ENCODE assay signal across 8 cellular contexts in the genomic region with DNA sequence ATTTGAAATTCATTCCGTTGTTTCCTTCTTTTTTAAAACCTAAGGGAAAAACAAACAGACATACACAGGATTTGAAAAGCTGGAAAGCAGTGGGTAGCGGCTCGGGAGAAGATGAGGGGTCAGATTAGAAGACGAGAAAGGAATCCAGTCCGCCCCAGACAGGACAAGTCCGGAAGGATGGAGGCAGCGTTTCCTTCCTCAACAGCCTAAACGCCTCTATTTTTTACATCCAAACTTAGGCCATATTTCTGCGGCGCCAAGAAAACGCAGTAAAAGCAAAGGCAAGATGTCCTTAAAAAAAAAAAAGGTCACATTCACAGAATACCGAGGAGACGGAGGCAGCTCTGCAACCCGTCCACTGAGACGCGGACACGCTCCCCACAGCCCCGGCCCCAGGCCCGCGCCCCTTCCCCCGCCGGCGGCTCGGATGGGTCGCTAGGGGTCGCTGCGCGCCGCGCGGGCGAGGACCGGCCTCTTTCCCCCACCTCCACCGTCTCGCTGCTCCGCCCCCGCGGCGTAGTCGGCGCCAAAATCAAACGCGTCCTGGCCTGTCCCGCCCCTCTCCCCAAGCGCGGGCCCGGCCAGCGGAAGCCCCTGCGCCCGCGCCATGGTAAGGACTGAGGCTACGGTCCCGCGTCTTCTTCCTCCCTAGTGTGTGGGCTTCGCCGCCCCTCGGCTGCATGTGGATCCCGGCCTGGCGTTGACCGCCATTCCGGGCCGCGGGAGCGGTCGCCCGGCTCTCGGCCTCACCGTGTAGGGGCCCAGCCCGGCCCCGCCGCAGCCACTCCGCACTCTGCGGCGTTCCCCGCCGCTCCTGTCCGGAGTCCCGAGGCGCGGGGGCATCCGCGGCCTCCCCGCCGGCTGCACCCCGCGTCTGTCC. TPM values are rescaled to one million over a fixed set of nuclear protein-coding genes. Genes with fewer than 3 reads are reported as not detected.
A peak's percentile ranks its signal among the peaks of the same experiment; 100 is the strongest.
DNase-seq lines count a peak whose midpoint lies in the region; ATAC-seq and TF ChIP-seq lines count a peak whose summit lies in the region.

A gene with protein sequence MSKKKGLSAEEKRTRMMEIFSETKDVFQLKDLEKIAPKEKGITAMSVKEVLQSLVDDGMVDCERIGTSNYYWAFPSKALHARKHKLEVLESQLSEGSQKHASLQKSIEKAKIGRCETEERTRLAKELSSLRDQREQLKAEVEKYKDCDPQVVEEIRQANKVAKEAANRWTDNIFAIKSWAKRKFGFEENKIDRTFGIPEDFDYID (plus strand): TSS at position 558 of the 880 bp plus-strand sequence. CDS start 50 bp downstream, at position 608.

- H3K27ac Mint-ChIP-seq in activated CD8-positive, alpha-beta T cell treated with anti-CD3 and anti-CD28 coated beads, Interleukin-2, amount 10 ng/mL, durations not matched to agents 7 days and 5 days: peak within 1 kb of the TSS; percentile 94

- H3K9me3 Mint-ChIP-seq in activated CD8-positive, alpha-beta T cell treated with anti-CD3 and anti-CD28 coated beads, Interleukin-2, amount 10 ng/mL, durations not matched to agents 7 days and 5 days (ENCODE audit: insufficient read depth): no peaks in the 10 kb centered on the region

- peaks cover 47% of the 10 kb centered on the region for H3K4me1 Mint-ChIP-seq in activated CD8-positive, alpha-beta T cell treated with anti-CD3 and anti-CD28 coated beads, Interleukin-2, amount 10 ng/mL, durations not matched to agents 7 days and 5 days (ENCODE audit: low read depth)

- peaks cover 14% of the 10 kb centered on the region for H3K36me3 Mint-ChIP-seq in activated CD8-positive, alpha-beta T cell treated with anti-CD3 and anti-CD28 coated beads, Interleukin-2, amount 10 ng/mL, durations not matched to agents 7 days and 5 days (ENCODE audit: low read depth)

- TF ChIP-seq CTCF in HL-60 (IDR thresholded peaks at IDR 0.05; ENCODE audit: insufficient read depth, low read length): peak; percentile 51

- H3K27me3 Mint-ChIP-seq in activated CD8-positive, alpha-beta T cell treated with anti-CD3 and anti-CD28 coated beads, Interleukin-2, amount 10 ng/mL, durations not matched to agents 7 days and 5 days (ENCODE audit: low read depth): peaks cover 14% of the 10 kb centered on the region

- peak; percentile 82 for ATAC-seq in GM19463 (IDR thresholded peaks at IDR 0.05; ENCODE audit: unreplicated experiment)
- ATAC-seq in activated CD8-positive, alpha-beta T cell treated with anti-CD3 and anti-CD28 coated beads, Interleukin-2, amount 10 ng/mL, durations not matched to agents 7 days and 5 days: peak; percentile 94

- POLR2A ChIA-PET in activated CD8-positive, alpha-beta T cell treated with anti-CD3 and anti-CD28 coated beads, Interleukin-2, amount 10 ng/mL, durations not matched to agents 7 days and 5 days (lab: Charles Lee): interaction anchor here (0.7 to 2.7 kb wide), 6 partner anchors 89 to 299 kb away, joined by 3 to 8 read pairs (median 4); partner anchors contain the start of gene TMEM131L

- peak within 1 kb of the TSS; percentile 97 for H3K4me3 Mint-ChIP-seq in activated CD8-positive, alpha-beta T cell treated with anti-CD3 and anti-CD28 coated beads, Interleukin-2, amount 10 ng/mL, durations not matched to agents 7 days and 5 days

- peak within 1 kb of the TSS; percentile 96 for H3K27ac ChIP-seq in HL-60 (replicated peaks)

- peak; percentile 85 for DNase-seq in COLO829 (ENCODE audit: low spot score)
- DNase-seq in HL-60 (ENCODE audit: low read depth in 1 of 2, low spot score in 1 of 2): peak; percentile 72 to 92
- peak; percentile 26 for DNase-seq in NK-92 (lab: John Stamatoyannopoulos, UW; ENCODE audit: unreplicated experiment)
- peak; percentile 94 for DNase-seq in activated CD8-positive, alpha-beta T cell treated with anti-CD3 and anti-CD28 coated beads, Interleukin-2, amount 10 ng/mL, durations not matched to agents 7 days and 5 days
- peak; percentile 87 for DNase-seq in effector CD4-positive, alpha-beta T cell
- peak; percentile 74 to 86 for DNase-seq in lung microvascular endothelial cell (ENCODE audit: low read depth in 2 of 2)
- peak; percentile 86 to 88 (median 86) for DNase-seq in stimulated activated CD4-positive, alpha-beta T cell treated with anti-CD3 and anti-CD28 coated beads, TNF-alpha, amount 100 ng/mL, for 48 hours (ENCODE audit: low read depth in 3 of 3)

- H3K27me3 ChIP-seq in HL-60 (ENCODE audit: insufficient read depth, poor library complexity, severe bottlenecking): no peaks in the 10 kb centered on the region

- CTCF ChIA-PET in activated CD8-positive, alpha-beta T cell treated with anti-CD3 and anti-CD28 coated beads, Interleukin-2, amount 10 ng/mL, durations not matched to agents 7 days and 5 days (lab: Charles Lee): interaction anchor here (0.6 to 4.3 kb wide), 30 partner anchors 14 to 304 kb away, joined by 3 to 70 read pairs (median 4); partner anchors contain the start of gene TMEM131L

- H3K4me3 ChIP-seq in HL-60 (replicated peaks; ENCODE audit: insufficient read depth, low read length): peak within 1 kb of the TSS; percentile 63

RNA-seq across cellular contexts. Expression of the gene that starts here (rescaled TPM):
- total RNA-seq in activated CD8-positive, alpha-beta T cell treated with anti-CD3 and anti-CD28 coated beads, Interleukin-2, amount 10 ng/mL, durations not matched to agents 7 days and 5 days: 10 to 100 TPM; 37.4 to 38.3 TPM
- 0.40 and 2.8 TPM in 2 replicates for total RNA-seq in lung microvascular endothelial cell

Comparison
In these comparisons a context has a peak if more than half of its experiments do, and no peak if none do; other contexts are left out.
1. Peak in every context shown above with its lines: DNase-seq, ATAC-seq, H3K4me3 ChIP-seq and H3K27ac ChIP-seq.
2. RNA of the gene that starts here (total RNA-seq): 37.4 to 38.3 TPM in activated CD8-positive, alpha-beta T cell treated with anti-CD3 and anti-CD28 coated beads, Interleukin-2, amount 10 ng/mL, durations not matched to agents 7 days and 5 days; 0.40 to 2.8 TPM in lung microvascular endothelial cell; every median in the first group is over 10 times any median in the second.
3. DNase-seq: peak in every context shown above with its lines; median percentile 94 in activated CD8-positive, alpha-beta T cell treated with anti-CD3 and anti-CD28 coated beads, Interleukin-2, amount 10 ng/mL, durations not matched to agents 7 days and 5 days; 87 in effector CD4-positive, alpha-beta T cell; 86 in stimulated activated CD4-positive, alpha-beta T cell treated with anti-CD3 and anti-CD28 coated beads, TNF-alpha, amount 100 ng/mL, for 48 hours; 85 in COLO829; 82 in HL-60; 80 in lung microvascular endothelial cell; 26 in NK-92.